In the genomic region with DNA sequence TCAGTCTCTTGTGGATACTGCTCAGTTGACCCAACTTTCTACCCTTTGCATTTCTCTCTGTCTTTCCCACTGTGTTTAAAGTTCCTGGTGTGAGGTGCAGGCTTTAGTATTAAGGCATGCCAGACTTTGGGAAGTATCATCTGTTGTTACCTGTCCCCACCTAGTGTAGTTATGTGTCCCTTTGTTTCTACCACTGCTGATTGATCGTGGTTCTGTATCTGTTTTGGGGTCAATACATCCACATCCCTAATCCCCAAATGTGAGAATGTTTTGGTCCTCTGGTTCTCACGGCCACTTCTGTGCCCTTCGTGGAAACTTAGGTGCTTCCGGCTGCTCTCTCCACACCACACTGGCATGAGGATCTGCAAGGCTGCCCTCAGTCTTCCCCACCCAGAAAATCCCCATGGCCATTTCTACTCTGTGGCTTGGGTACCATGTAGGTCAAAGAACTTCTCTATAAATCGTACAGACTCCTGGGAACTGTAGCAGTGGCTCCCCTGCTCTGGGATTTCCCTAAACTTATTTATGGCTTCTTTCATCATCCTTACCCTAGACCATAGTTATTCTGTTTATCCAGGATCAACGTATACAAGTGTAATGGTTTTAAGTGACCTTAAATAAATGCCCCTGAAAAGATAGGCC, we compare ENCODE assay signal across 20 cellular contexts.
DNase-seq lines count a peak whose midpoint lies in the region; ATAC-seq and TF ChIP-seq lines count a peak whose summit lies in the region.
"Had no signal": no experiment of that assay in that cellular context is flagged by ENCODE, and none has a peak within 500 bp of the region (broad histone marks: within the 10 kb centered on the region; RNA-seq: fewer than 3 reads in every experiment).

No MANE protein-coding gene starts in this region.

- H3K9me3 ChIP-seq in Caco-2: no peaks in the 10 kb centered on the region
- H3K9me3 ChIP-seq in left lung: peaks cover 0 to 7% of the 10 kb centered on the region in 2 donors
- H3K9me3 ChIP-seq: BE2C, psoas muscle, suprapubic skin had no signal

- H3K36me3 Mint-ChIP-seq in natural killer cell treated with Interleukin-12 subunit alpha and Interleukin-12 subunit beta and Interleukin-15 and Interleukin-18, amount 100 ng/mL, for 72 hours: peaks cover 23% of the 10 kb centered on the region
- no peaks in the 10 kb centered on the region for H3K36me3 Mint-ChIP-seq in Caco-2 (ENCODE audit: insufficient read depth, unreplicated experiment)

- H3K27me3 ChIP-seq in Caco-2 (replicated peaks; ENCODE audit: control insufficient read depth, insufficient read depth, low read length) (no peaks in the 10 kb centered on the region), left lung (peaks cover 0 to 10% of the 10 kb centered on the region in 2 donors)
- H3K27me3 ChIP-seq: BE2C, hepatocyte had no signal

- peaks cover 28 to 31% of the 10 kb centered on the region in 2 donors for H3K4me1 Mint-ChIP-seq in natural killer cell treated with Interleukin-12 subunit alpha and Interleukin-12 subunit beta and Interleukin-15 and Interleukin-18, amount 100 ng/mL, for 72 hours (ENCODE audit: low read depth in 2 of 2)
- no peaks in the 10 kb centered on the region for H3K4me1 Mint-ChIP-seq in Caco-2 (ENCODE audit: low read depth, unreplicated experiment)

- POLR2A ChIA-PET in Caco-2 (lab: Charles Lee): no interaction called here

- intact Hi-C loops in Caco-2 (cut with micrococcal nuclease; ENCODE audit: unreplicated experiment) (no loop called here), left lung (cut with DNase I) (no loop called here)

- H3K27ac ChIP-seq in left lung: no peak overlapping the region
- H3K27ac ChIP-seq: hepatocyte, psoas muscle, suprapubic skin had no signal

- DNase-seq in GM12865 (ENCODE audit: low read depth) (peak; percentile 84), Caco-2 (no peak), left lung (no peak)
- no peak for DNase-seq in natural killer cell treated with Interleukin-12 subunit alpha and Interleukin-12 subunit beta and Interleukin-15 and Interleukin-18, amount 100 ng/mL, for 72 hours (ENCODE audit: low spot score)
- DNase-seq: activated effector memory CD4-positive, alpha-beta T cell treated with anti-CD3 and anti-CD28 coated beads, Interleukin-2, amount 50 U/mL, for 16 hours; BE2C; dermis blood vessel endothelial cell; DND-41; left cardiac atrium; psoas muscle; SHP77 treated with DMSO at 0.1 percent for 48 hours; T-helper 9 cell had no signal

- TF ChIP-seq CTCF in GM12865 (IDR thresholded peaks at IDR 0.05; ENCODE audit: insufficient read depth, low read depth, low read length, missing control alignments) (no peak), Caco-2 (IDR thresholded peaks at IDR 0.05; ENCODE audit: insufficient read depth in 1 of 2, low read depth in 1 of 2, low read length in 1 of 2, severe bottlenecking in 1 of 2, unreplicated experiment in 1 of 2) (no peak), left lung (IDR thresholded peaks at IDR 0.05) (no peak)

- H3K36me3 ChIP-seq in Caco-2 (ENCODE audit: control insufficient read depth, insufficient read depth, low read length) (no peaks in the 10 kb centered on the region), left lung (no peaks in the 10 kb centered on the region)
- H3K36me3 ChIP-seq: BE2C, suprapubic skin had no signal

- H3K9me3 Mint-ChIP-seq in natural killer cell treated with Interleukin-12 subunit alpha and Interleukin-12 subunit beta and Interleukin-15 and Interleukin-18, amount 100 ng/mL, for 72 hours: peaks cover 8% of the 10 kb centered on the region
- H3K9me3 Mint-ChIP-seq in Caco-2 (ENCODE audit: unreplicated experiment): no peaks in the 10 kb centered on the region

- peak overlapping the region; percentile 38 for H3K4me3 Mint-ChIP-seq in natural killer cell treated with Interleukin-12 subunit alpha and Interleukin-12 subunit beta and Interleukin-15 and Interleukin-18, amount 100 ng/mL, for 72 hours
- H3K4me3 Mint-ChIP-seq in Caco-2 (ENCODE audit: unreplicated experiment): no peak overlapping the region
- H3K4me3 Mint-ChIP-seq: activated CD4-positive, alpha-beta memory T cell treated with anti-CD3 and anti-CD28 coated beads, Interleukin-2, amount 10 ng/mL, durations not matched to agents 7 days and 5 days had no signal

- ATAC-seq in GM21528 (IDR thresholded peaks at IDR 0.05; ENCODE audit: low FRiP score, unreplicated experiment): peak; percentile 41
- ATAC-seq in HG03378 (IDR thresholded peaks at IDR 0.05; ENCODE audit: unreplicated experiment): peak; percentile 44
- ATAC-seq in natural killer cell treated with Interleukin-12 subunit alpha and Interleukin-12 subunit beta and Interleukin-15 and Interleukin-18, amount 100 ng/mL, for 72 hours: peak in 1 of 2 donors; percentile 46
- no peak for ATAC-seq in GM19452 (IDR thresholded peaks at IDR 0.05; ENCODE audit: unreplicated experiment)
- no peak for ATAC-seq in esophagus mucosa
- ATAC-seq in left lung: no peak
- ATAC-seq: HepG2, left cardiac atrium, psoas muscle had no signal

- CTCF ChIA-PET in Caco-2 (lab: Charles Lee): no interaction called here

- H3K4me1 ChIP-seq in Caco-2 (no peaks in the 10 kb centered on the region), left lung (no peaks in the 10 kb centered on the region)
- H3K4me1 ChIP-seq: BE2C, psoas muscle, suprapubic skin had no signal

- BruUV-seq in Caco-2 (replicated peaks; lab: Mats Ljungman, UMichigan): no TSS peak

- H3K27me3 Mint-ChIP-seq in natural killer cell treated with Interleukin-12 subunit alpha and Interleukin-12 subunit beta and Interleukin-15 and Interleukin-18, amount 100 ng/mL, for 72 hours: peaks cover 0 to 3% of the 10 kb centered on the region in 2 donors
- H3K27me3 Mint-ChIP-seq in Caco-2 (ENCODE audit: insufficient read depth, unreplicated experiment): no peaks in the 10 kb centered on the region
- H3K27me3 Mint-ChIP-seq: activated CD4-positive, alpha-beta memory T cell treated with anti-CD3 and anti-CD28 coated beads, Interleukin-2, amount 10 ng/mL, durations not matched to agents 7 days and 5 days had no signal

- H3K27ac Mint-ChIP-seq in natural killer cell treated with Interleukin-12 subunit alpha and Interleukin-12 subunit beta and Interleukin-15 and Interleukin-18, amount 100 ng/mL, for 72 hours: peak overlapping the region in 1 of 2 donors; percentile 22
- H3K27ac Mint-ChIP-seq in Caco-2 (ENCODE audit: unreplicated experiment): no peak overlapping the region

- H3K4me3 ChIP-seq in GM12865 (ENCODE audit: low read depth, low read length) (0 out of 2 replicates have a peak overlapping the region, but pooled peaks have one; percentile 16), Caco-2 (ENCODE audit: low read depth, low read length) (no peak overlapping the region), left lung (no peak overlapping the region)
- H3K4me3 ChIP-seq: hepatocyte, psoas muscle, suprapubic skin had no signal

Comparison
In these comparisons a context has a peak if more than half of its experiments do, and no peak if none do; other contexts are left out.
1. ATAC-seq: peak in GM21528 (single experiment) and HG03378 (single experiment); none in GM19452 (single experiment), esophagus mucosa (single experiment) and left lung (single experiment).